In genomic region chr2:68463287-68463877, GRCh38 we compare ENCODE assay signal across 9 cellular contexts. TPM values are rescaled to one million over a fixed set of nuclear protein-coding genes. Genes with fewer than 3 reads are reported as not detected.
DNase-seq lines count a peak whose midpoint lies in the region; ATAC-seq, FAIRE-seq and TF ChIP-seq lines count a peak whose summit lies in the region.
"Had no signal": no experiment of that assay in that cellular context is flagged by ENCODE, and none has a peak within 500 bp of the region (broad histone marks: within the 10 kb centered on the region; RNA-seq: fewer than 3 reads in every experiment).

No MANE protein-coding gene starts in this region.

- FAIRE-seq in HTR-8/SVneo (lab: Jason Lieb, UNC) = no peak

- H3K4me3 Mint-ChIP-seq in Calu3 (ENCODE audit: low read depth, unreplicated experiment) = no peak overlapping the region
- H3K4me3 Mint-ChIP-seq: IgD-negative memory B cell had no signal

- H4K20me1 ChIP-seq in osteoblast (ENCODE audit: insufficient read depth, low read length) = no peaks in the 10 kb centered on the region

- no peak overlapping the region for H3K4me2 ChIP-seq in osteoblast (ENCODE audit: insufficient read depth, low read length)

- H3K27me3 ChIP-seq in Panc1 (ENCODE audit: control insufficient read depth, insufficient read depth, low read length) (no peaks in the 10 kb centered on the region), osteoblast (ENCODE audit: insufficient read depth, low read length) (no peaks in the 10 kb centered on the region)

- CTCF ChIA-PET in Calu3 (lab: Charles Lee) = interaction anchor here (0.8 to 1.6 kb wide), 10 partner anchors 24 to 468 kb away, joined by 3 to 12 read pairs (median 5); no protein-coding TSS in a partner anchor
- CTCF ChIA-PET in Panc1 (lab: Charles Lee) = interaction anchor here (0.5 to 1.4 kb wide), 4 partner anchors 132 to 925 kb away, joined by 3 to 14 read pairs (median 3); no protein-coding TSS in a partner anchor

- no peaks in the 10 kb centered on the region for H3K9me3 Mint-ChIP-seq in Calu3 (ENCODE audit: low read depth, unreplicated experiment)
- H3K9me3 Mint-ChIP-seq: IgD-negative memory B cell had no signal

- no peaks in the 10 kb centered on the region for H3K27me3 Mint-ChIP-seq in Calu3 (ENCODE audit: unreplicated experiment)
- H3K27me3 Mint-ChIP-seq: IgD-negative memory B cell had no signal

- H3K27ac Mint-ChIP-seq in Calu3 (ENCODE audit: unreplicated experiment) = no peak overlapping the region

- POLR2A ChIA-PET in Panc1 (lab: Charles Lee) = no interaction called here

- no peak overlapping the region for H3K4me3 ChIP-seq in Panc1 (ENCODE audit: low read depth in 2 of 2, low read length in 2 of 2)
- no peak overlapping the region for H3K4me3 ChIP-seq in epithelial cell of proximal tubule (ENCODE audit: low read depth, low read length)
- H3K4me3 ChIP-seq in osteoblast (ENCODE audit: insufficient read depth, low read length) = no peak overlapping the region

- DNase-seq in Calu3 = no peak
- DNase-seq in HTR-8/SVneo (ENCODE audit: insufficient read length, low spot score) = peak; percentile 41
- DNase-seq in Panc1 (ENCODE audit: low read depth, low spot score) = no peak
- no peak for DNase-seq in epithelial cell of proximal tubule (ENCODE audit: low read depth)
- peak; percentile 37 for DNase-seq in osteoblast (ENCODE audit: insufficient read length, low spot score, missing footprints)
- no peak for DNase-seq in activated CD8-positive, alpha-beta memory T cell treated with anti-CD3 and anti-CD28 coated beads, Interleukin-2, amount 50 U/mL, for 4 hours
- no peak for DNase-seq in HPDE6-E6E7 (ENCODE audit: extremely low spot score)

- no peak overlapping the region for H3K27ac ChIP-seq in Panc1 (ENCODE audit: low read length)
- no peak overlapping the region for H3K27ac ChIP-seq in osteoblast (ENCODE audit: low read depth, low read length)

- in situ Hi-C loops in Panc1 (cut with HindIII; ENCODE audit: low pct_unique_long_range_greater_than_20kb, low sequenced_read_pairs) = no loop called here

- no peak overlapping the region for H2AFZ ChIP-seq in osteoblast (ENCODE audit: low read length)

- H3K36me3 ChIP-seq in Panc1 (ENCODE audit: control insufficient read depth, insufficient read depth, low read length) (no peaks in the 10 kb centered on the region), osteoblast (ENCODE audit: insufficient read depth, low read length) (no peaks in the 10 kb centered on the region)

- H3K9me3 ChIP-seq in Panc1 (ENCODE audit: control insufficient read depth, insufficient read depth, low read depth, low read length) (no peaks in the 10 kb centered on the region), osteoblast (ENCODE audit: low read depth, low read length) (no peaks in the 10 kb centered on the region)

- intact Hi-C loops in Calu3 (cut with micrococcal nuclease; ENCODE audit: unreplicated experiment) = loop anchor here (1.0 to 10.0 kb wide), 3 partner anchors 252 to 1189 kb away; no protein-coding TSS in a partner anchor
- intact Hi-C loops in Panc1 (cut with micrococcal nuclease; ENCODE audit: unreplicated experiment) = loop anchor here (5.0 kb wide), 2 partner anchors 249 to 439 kb away; no protein-coding TSS in a partner anchor

- H3K79me2 ChIP-seq in osteoblast (ENCODE audit: insufficient read depth, low read length) = peaks cover 1% of the 10 kb centered on the region

- peaks cover 7% of the 10 kb centered on the region; the same call in 1 of the 2 replicates for H3K4me1 ChIP-seq in Panc1 (ENCODE audit: control insufficient read depth, insufficient read depth, low read length)
- peaks cover 26% of the 10 kb centered on the region for H3K4me1 ChIP-seq in osteoblast (ENCODE audit: insufficient read depth, low read length)

- H3K36me3 Mint-ChIP-seq in Calu3 (ENCODE audit: insufficient read depth, unreplicated experiment) = peaks cover 22% of the 10 kb centered on the region
- H3K36me3 Mint-ChIP-seq: IgD-negative memory B cell had no signal

- peaks cover under 1% of the 10 kb centered on the region for H3K4me1 Mint-ChIP-seq in Calu3 (ENCODE audit: low read depth, unreplicated experiment)

- peak; percentile 38 for TF ChIP-seq CTCF in Calu3 (IDR thresholded peaks at IDR 0.05; ENCODE audit: unreplicated experiment)
- TF ChIP-seq CTCF in Panc1 (IDR thresholded peaks at IDR 0.05) = peak; percentile 72; the same call in 1 of the 2 replicates
- TF ChIP-seq CTCF in epithelial cell of proximal tubule (conservative IDR thresholded peaks at IDR 0.05; ENCODE audit: low read depth, low read length) = peak; percentile 78
- peak; percentile 77 for TF ChIP-seq CTCF in osteoblast (IDR thresholded peaks at IDR 0.05; ENCODE audit: extremely low read depth, low read depth, low read length)

- BruUV-seq in Calu3 (replicated peaks; lab: Mats Ljungman, UMichigan) (no TSS peak), Panc1 (replicated peaks; lab: Mats Ljungman, UMichigan) (no TSS peak)

- ATAC-seq in Panc1 (no peak), HG02852 (IDR thresholded peaks at IDR 0.05; ENCODE audit: unreplicated experiment) (no peak)

RNA-seq across cellular contexts. Expression of gene FBXO48, which starts 3.7 kb away (rescaled TPM):
- total RNA-seq in Calu3 (2022) (2.4 and 2.5 TPM in 2 replicates), Panc1 (2021; ENCODE audit: unreplicated experiment) (0.74 TPM), epithelial cell of proximal tubule (0.94 and 1.5 TPM in 2 replicates), osteoblast (0.72 and 0.88 TPM in 2 replicates)
- polyA plus RNA-seq in Panc1 (2012; ENCODE audit: insufficient read length) = 0.19 TPM

RNA-seq across cellular contexts. Expression of gene APLF, which starts 4.0 kb away (rescaled TPM):
- 4.2 and 4.5 TPM in 2 replicates for total RNA-seq in Calu3 (2022)
- 2.6 TPM for total RNA-seq in Panc1 (2021; ENCODE audit: unreplicated experiment)
- polyA plus RNA-seq in Panc1 (2012; ENCODE audit: insufficient read length) = 0.98 TPM
- 2.3 and 5.1 TPM in 2 replicates for total RNA-seq in epithelial cell of proximal tubule
- total RNA-seq in osteoblast = 10.0 and 10.5 TPM in 2 replicates

Comparison
In these comparisons a context has a peak if more than half of its experiments do, and no peak if none do; other contexts are left out.
1. DNase-seq: peak in HTR-8/SVneo (single experiment) and osteoblast (single experiment); none in Calu3 (single experiment), Panc1 (single experiment), epithelial cell of proximal tubule (single experiment), activated CD8-positive, alpha-beta memory T cell treated with anti-CD3 and anti-CD28 coated beads, Interleukin-2, amount 50 U/mL, for 4 hours (single experiment) and HPDE6-E6E7 (single experiment).
2. Peak in every context shown above with its lines, with median percentiles within 50 percentile points of each other: CTCF ChIP-seq.